ENCODE assay signal across 25 cellular contexts in the genomic region with DNA sequence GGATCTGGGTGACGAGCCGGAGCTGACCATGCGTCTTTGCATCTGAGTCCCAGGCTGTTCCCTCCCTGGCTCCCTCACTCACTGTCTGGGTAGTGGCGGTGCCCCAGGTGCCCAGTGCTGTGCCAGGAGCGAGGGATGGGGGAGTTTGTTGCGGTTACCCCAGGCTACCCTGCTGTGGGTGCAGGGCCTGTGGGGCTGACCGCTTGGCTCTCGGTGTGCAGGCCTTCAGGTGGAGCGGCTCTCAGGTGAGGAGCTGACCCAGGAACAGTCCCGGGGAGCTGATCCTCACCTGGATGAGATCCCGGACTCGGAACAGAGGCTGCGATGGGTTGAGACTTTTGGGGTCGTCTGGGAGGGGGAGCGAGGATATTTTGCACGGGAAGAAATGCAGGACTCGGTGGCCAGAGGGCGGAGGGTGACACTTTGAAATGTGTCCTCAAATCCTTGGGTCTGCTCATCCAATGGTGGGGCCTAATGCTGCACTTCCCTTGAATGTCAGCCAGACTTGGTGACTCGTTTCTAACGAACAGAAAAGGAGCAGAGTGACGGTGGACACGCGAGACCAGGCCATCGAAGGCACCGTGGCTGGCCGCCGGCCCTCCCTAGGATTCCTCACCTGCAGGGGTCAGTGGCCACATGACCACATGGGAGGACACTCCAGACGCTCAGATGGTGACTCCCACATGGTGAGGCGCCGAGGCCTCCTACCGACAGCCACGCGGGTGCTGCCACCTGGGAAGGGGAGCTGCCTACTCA.
"Had no signal": no experiment of that assay in that cellular context is flagged by ENCODE, and none has a peak within 500 bp of the region (broad histone marks: within the 10 kb centered on the region; RNA-seq: fewer than 3 reads in every experiment).

No MANE protein-coding gene starts in this region.

- DNase-seq: central memory CD4-positive, alpha-beta T cell; colonic mucosa; effector CD8-positive, alpha-beta T cell; foreskin keratinocyte; heart right ventricle; hippocampal formation; mesenchymal stem cell; naive B cell; nucleus accumbens; pancreas; spleen; stimulated activated CD4-positive, alpha-beta T cell treated with anti-CD3 and anti-CD28 coated beads, Interleukin-2, amount 100 ng/mL, for 48 hours; stimulated activated naive B cell treated with anti-CD40 and anti-IgM and Interleukin-4, amounts not matched to agents 10 μg/mL and 1 μg/mL and 100 μg/mL, for 72 hours; transverse colon; upper lobe of right lung; uterus had no signal

- H3K9me3 ChIP-seq: colonic mucosa, esophagus muscularis mucosa, gastroesophageal sphincter, heart right ventricle, mucosa of descending colon, pancreas, spleen, suprapubic skin, transverse colon, upper lobe of right lung, uterus had no signal

- H3K27me3 ChIP-seq: colonic mucosa, neural progenitor cell, pancreas, uterus had no signal

- H3K9ac ChIP-seq: neural progenitor cell had no signal

- H3K4me1 ChIP-seq: colonic mucosa, esophagus muscularis mucosa, foreskin keratinocyte, gastroesophageal sphincter, neural progenitor cell, pancreas, spleen, suprapubic skin, transverse colon, upper lobe of right lung, uterus had no signal

- H2AFZ ChIP-seq: neural progenitor cell had no signal

- H3K4me3 ChIP-seq: colonic mucosa, esophagus muscularis mucosa, gastroesophageal sphincter, heart right ventricle, mucosa of descending colon, neural progenitor cell, pancreas, skin epidermis, spleen, suprapubic skin, transverse colon, upper lobe of right lung, uterus had no signal

- ATAC-seq: foreskin keratinocyte; gastroesophageal sphincter; heart right ventricle; left lobe of liver; mucosa of descending colon; pancreas; stimulated activated naive B cell treated with anti-CD40 and anti-IgM and Interleukin-4, amounts not matched to agents 10 μg/mL and 1 μg/mL and 100 μg/mL, for 72 hours; upper lobe of right lung had no signal

- H3K27ac ChIP-seq: colonic mucosa, esophagus muscularis mucosa, foreskin keratinocyte, gastroesophageal sphincter, heart right ventricle, neural progenitor cell, pancreas, skin epidermis, spleen, suprapubic skin, transverse colon, upper lobe of right lung, uterus had no signal

- H3K4me2 ChIP-seq: neural progenitor cell had no signal

- FAIRE-seq: endothelial cell of umbilical vein, islet of Langerhans, pancreas had no signal

- H3K36me3 ChIP-seq: colonic mucosa, esophagus muscularis mucosa, gastroesophageal sphincter, heart right ventricle, neural progenitor cell, pancreas, spleen, suprapubic skin, transverse colon, upper lobe of right lung, uterus had no signal
